ENCODE assay signal across 24 cellular contexts in the genomic region with DNA sequence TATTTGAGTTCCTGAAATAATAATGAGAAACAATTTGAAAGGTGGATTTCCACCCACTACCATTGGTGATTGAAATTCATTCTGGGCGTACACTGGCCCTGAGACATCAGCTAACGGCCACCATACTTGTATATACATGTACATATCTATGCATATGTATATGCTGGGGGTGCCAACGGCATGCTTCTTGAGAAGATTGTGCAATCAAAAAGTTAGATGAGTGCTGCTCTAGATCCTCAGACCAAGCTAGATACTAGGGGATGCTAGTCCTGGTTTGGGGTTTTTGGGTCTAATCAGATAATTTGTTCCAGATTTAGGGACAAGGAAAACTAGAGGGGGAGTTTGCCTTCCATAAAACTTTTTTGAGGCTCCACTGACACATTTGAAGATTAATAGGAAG. TPM values are rescaled to one million over a fixed set of nuclear protein-coding genes. Genes with fewer than 3 reads are reported as not detected.
"Had no signal": no experiment of that assay in that cellular context is flagged by ENCODE, and none has a peak within 500 bp of the region (broad histone marks: within the 10 kb centered on the region; RNA-seq: fewer than 3 reads in every experiment).

No MANE protein-coding gene starts in this region.

- DNase-seq: colonic mucosa; effector CD8-positive, alpha-beta T cell; endodermal cell; erythroblast; foreskin fibroblast; gastrocnemius medialis; head of caudate nucleus; kidney; mesendoderm; midbrain; naive thymus-derived CD4-positive, alpha-beta T cell; sigmoid colon; stimulated activated CD4-positive, alpha-beta T cell treated with anti-CD3 and anti-CD28 coated beads, Interleukin-2, amount 100 ng/mL, for 24 hours; stimulated activated CD4-positive, alpha-beta T cell treated with anti-CD3 and anti-CD28 coated beads, Interleukin-4, amount 100 ng/mL, for 24 hours; stimulated activated naive CD8-positive, alpha-beta T cell treated with anti-CD3 and anti-CD28 coated beads, Interleukin-15, Interleukin-2, amounts not matched to agents 100 U/mL and 50 U/mL, for 24 hours; substantia nigra; testis; tibial artery had no signal

- H3K36me3 ChIP-seq: colonic mucosa, gastrocnemius medialis, neural progenitor cell, prostate gland, right atrium auricular region, sigmoid colon, tibial artery had no signal

- H3K4me1 ChIP-seq: colonic mucosa, prostate gland had no signal

- H3K4me2 ChIP-seq: neural progenitor cell had no signal

- FAIRE-seq: kidney had no signal

- H3K27me3 ChIP-seq: colonic mucosa, gastrocnemius medialis, neural progenitor cell, right atrium auricular region, sigmoid colon, testis, tibial artery had no signal

- H3K27ac ChIP-seq: colonic mucosa, gastrocnemius medialis, neural progenitor cell, prostate gland, right atrium auricular region, sigmoid colon, testis, tibial artery had no signal

- H3K9me3 ChIP-seq: colonic mucosa, gastrocnemius medialis, prostate gland, right atrium auricular region, sigmoid colon, testis, tibial artery had no signal

- ATAC-seq: gastrocnemius medialis; left lobe of liver; naive thymus-derived CD4-positive, alpha-beta T cell; stimulated activated memory B cell treated with anti-CD40 and anti-IgM and Interleukin-4, amounts not matched to agents 10 μg/mL and 1 μg/mL and 100 μg/mL, for 72 hours; stimulated activated naive CD8-positive, alpha-beta T cell treated with anti-CD3 and anti-CD28 coated beads, Interleukin-15, Interleukin-2, amounts not matched to agents 100 U/mL and 50 U/mL, for 24 hours had no signal

- H3K4me3 ChIP-seq: colonic mucosa, gastrocnemius medialis, lung, neural progenitor cell, prostate gland, right atrium auricular region, sigmoid colon, testis, tibial artery had no signal

- H3K9ac ChIP-seq: neural progenitor cell had no signal

RNA-seq across cellular contexts. Expression of a gene that starts 2.9 kb away (rescaled TPM):
- polyA plus RNA-seq: naive thymus-derived CD4-positive, alpha-beta T cell had no signal
